Comparison of ENCODE assay signal across 10 cellular contexts in genomic region chr4:70714488-70714887, GRCh38.
DNase-seq lines count a peak whose midpoint lies in the region; ATAC-seq lines count a peak whose summit lies in the region.
"Had no signal": no experiment of that assay in that cellular context is flagged by ENCODE, and none has a peak within 500 bp of the region (broad histone marks: within the 10 kb centered on the region; RNA-seq: fewer than 3 reads in every experiment).

No MANE protein-coding gene starts in this region.

- H3K4me1 Mint-ChIP-seq in stimulated activated memory B cell treated with anti-CD40 and anti-IgM and Interleukin-4, amounts not matched to agents 10 μg/mL and 1 μg/mL and 100 μg/mL, for 72 hours, result peaks cover 56% of the 10 kb centered on the region

- H3K27ac Mint-ChIP-seq in stimulated activated memory B cell treated with anti-CD40 and anti-IgM and Interleukin-4, amounts not matched to agents 10 μg/mL and 1 μg/mL and 100 μg/mL, for 72 hours, result peak overlapping the region; percentile 88
- H3K27ac Mint-ChIP-seq: neural progenitor cell had no signal

- DNase-seq in NCI-H2029 (lab: John Stamatoyannopoulos, UW) (no peak), hippocampal formation (lab: John Stamatoyannopoulos, UW) (no peak), HuH-7 (ENCODE audit: low spot score) (no peak)
- DNase-seq: activated T-cell treated with anti-CD3 and anti-CD28 coated beads, Interleukin-2, amount 50 U/mL, for 24 hours; stimulated activated CD4-positive, alpha-beta T cell treated with anti-CD3 and anti-CD28 coated beads, Interleukin-4, amount 100 ng/mL, for 4 hours had no signal

- H3K4me3 Mint-ChIP-seq in stimulated activated memory B cell treated with anti-CD40 and anti-IgM and Interleukin-4, amounts not matched to agents 10 μg/mL and 1 μg/mL and 100 μg/mL, for 72 hours, result peak overlapping the region; percentile 55
- H3K4me3 Mint-ChIP-seq: activated T-cell treated with anti-CD3 and anti-CD28 coated beads, Interleukin-2, amount 50 U/mL, for 24 hours; neural progenitor cell had no signal

- peak; percentile 43 for ATAC-seq in GM19025 (IDR thresholded peaks at IDR 0.05; ENCODE audit: low read depth, unreplicated experiment)
- peak; percentile 50 for ATAC-seq in HG02759 (IDR thresholded peaks at IDR 0.05; ENCODE audit: unreplicated experiment)
- ATAC-seq in HG03571 (IDR thresholded peaks at IDR 0.05; ENCODE audit: unreplicated experiment), result peak; percentile 34
- ATAC-seq in stimulated activated memory B cell treated with anti-CD40 and anti-IgM and Interleukin-4, amounts not matched to agents 10 μg/mL and 1 μg/mL and 100 μg/mL, for 72 hours, result peak; percentile 62

- H3K9me3 Mint-ChIP-seq in stimulated activated memory B cell treated with anti-CD40 and anti-IgM and Interleukin-4, amounts not matched to agents 10 μg/mL and 1 μg/mL and 100 μg/mL, for 72 hours, result no peaks in the 10 kb centered on the region
- H3K9me3 Mint-ChIP-seq: activated T-cell treated with anti-CD3 and anti-CD28 coated beads, Interleukin-2, amount 50 U/mL, for 24 hours had no signal

- no peaks in the 10 kb centered on the region for H3K27me3 Mint-ChIP-seq in stimulated activated memory B cell treated with anti-CD40 and anti-IgM and Interleukin-4, amounts not matched to agents 10 μg/mL and 1 μg/mL and 100 μg/mL, for 72 hours
- H3K27me3 Mint-ChIP-seq: activated T-cell treated with anti-CD3 and anti-CD28 coated beads, Interleukin-2, amount 50 U/mL, for 24 hours had no signal

- H3K36me3 Mint-ChIP-seq in stimulated activated memory B cell treated with anti-CD40 and anti-IgM and Interleukin-4, amounts not matched to agents 10 μg/mL and 1 μg/mL and 100 μg/mL, for 72 hours, result peaks cover 6% of the 10 kb centered on the region
